ENCODE assay signal across 17 cellular contexts in genomic region chr3:17078885-17079465, GRCh38.
"Had no signal": no experiment of that assay in that cellular context is flagged by ENCODE, and none has a peak within 500 bp of the region (broad histone marks: within the 10 kb centered on the region; RNA-seq: fewer than 3 reads in every experiment).

No MANE protein-coding gene starts in this region.

- H3K4me1 Mint-ChIP-seq: mesothelial cell of epicardium, neural crest cell had no signal

- DNase-seq: activated CD4-positive, alpha-beta T cell treated with anti-CD3 and anti-CD28 coated beads for 36 hours; activated CD8-positive, alpha-beta T cell treated with anti-CD3 and anti-CD28 coated beads for 36 hours; activated naive CD4-positive, alpha-beta T cell; dermis blood vessel endothelial cell; effector memory CD8-positive, alpha-beta T cell; foreskin melanocyte; heart left ventricle; left cardiac atrium; sigmoid colon; spleen; stomach; T-helper 1 cell; testis; WERI-Rb-1 had no signal

- H3K27ac Mint-ChIP-seq: activated CD4-positive, alpha-beta T cell treated with anti-CD3 and anti-CD28 coated beads for 36 hours; activated CD8-positive, alpha-beta T cell treated with anti-CD3 and anti-CD28 coated beads for 36 hours; activated T-helper 1 cell treated with anti-CD3 and anti-CD28 coated beads, Interleukin-12 subunit alpha, Interleukin-12 subunit beta, Interleukin-2, Interleukin-4 antibody, amounts not matched to agents 30 ng/mL and 10 ng/mL and 1 ng/mL, durations not matched to agents 14 hours and 24 hours and 36 hours; mesothelial cell of epicardium had no signal

- H3K4me3 Mint-ChIP-seq: activated CD4-positive, alpha-beta T cell treated with anti-CD3 and anti-CD28 coated beads for 36 hours; activated CD8-positive, alpha-beta T cell treated with anti-CD3 and anti-CD28 coated beads for 36 hours; activated T-helper 1 cell treated with anti-CD3 and anti-CD28 coated beads, Interleukin-12 subunit alpha, Interleukin-12 subunit beta, Interleukin-2, Interleukin-4 antibody, amounts not matched to agents 30 ng/mL and 10 ng/mL and 1 ng/mL, durations not matched to agents 14 hours and 24 hours and 36 hours; effector memory CD8-positive, alpha-beta T cell; mesothelial cell of epicardium; neural crest cell had no signal

- H3K9me3 Mint-ChIP-seq: effector memory CD8-positive, alpha-beta T cell had no signal

- H3K9me3 ChIP-seq: heart left ventricle, sigmoid colon, spleen, stomach, testis had no signal

- H3K27me3 Mint-ChIP-seq: activated CD4-positive, alpha-beta T cell treated with anti-CD3 and anti-CD28 coated beads for 36 hours; activated CD8-positive, alpha-beta T cell treated with anti-CD3 and anti-CD28 coated beads for 36 hours; effector memory CD8-positive, alpha-beta T cell had no signal

- ATAC-seq: activated CD4-positive, alpha-beta T cell treated with anti-CD3 and anti-CD28 coated beads for 36 hours; activated CD8-positive, alpha-beta T cell treated with anti-CD3 and anti-CD28 coated beads for 36 hours; effector memory CD8-positive, alpha-beta T cell; left cardiac atrium had no signal
